Comparison of ENCODE assay signal across 8 cellular contexts in the genomic region with DNA sequence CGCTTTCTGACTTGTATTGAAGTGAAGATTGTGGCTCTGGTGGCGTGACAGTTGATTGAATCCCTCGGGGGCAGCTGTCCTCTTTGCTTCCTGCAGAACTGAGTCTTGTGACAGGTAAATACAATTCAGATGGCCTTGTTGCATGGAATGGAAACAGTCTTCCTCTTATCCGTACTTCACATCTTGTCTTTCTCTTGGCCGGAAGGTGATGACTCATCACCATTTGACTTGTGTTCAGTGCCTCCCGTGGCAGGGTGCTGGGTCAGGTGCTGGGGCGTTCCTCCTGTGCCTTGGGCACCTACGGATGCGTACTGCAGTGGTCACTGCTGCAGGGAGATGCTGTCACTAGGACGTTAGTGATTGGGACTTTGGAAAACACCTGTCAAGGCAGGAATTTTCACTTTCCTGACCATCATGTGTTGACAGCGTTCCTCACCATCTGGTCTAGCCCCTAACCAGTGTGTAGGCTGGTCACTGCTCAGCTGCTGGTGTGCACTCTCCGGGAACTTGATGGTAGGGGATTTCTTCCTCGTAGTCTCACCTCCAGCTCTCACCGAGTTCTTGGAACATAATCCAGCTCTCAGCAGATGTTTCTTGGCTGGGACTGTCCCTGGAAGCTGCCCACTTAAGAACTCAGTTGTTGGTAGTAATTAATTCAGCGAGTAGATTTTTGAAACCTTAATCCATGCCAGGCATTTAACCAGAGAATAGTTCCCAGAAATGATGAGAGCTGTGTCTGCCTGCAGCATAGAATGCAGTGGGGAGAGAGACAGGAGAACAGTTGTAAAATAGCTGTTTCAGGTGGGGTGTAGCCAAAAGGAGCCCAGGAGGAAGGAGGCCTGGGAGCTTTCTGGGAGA. TPM values are rescaled to one million over a fixed set of nuclear protein-coding genes. Genes with fewer than 3 reads are reported as not detected.
A peak's percentile ranks its signal among the peaks of the same experiment; 100 is the strongest.
DNase-seq lines count a peak whose midpoint lies in the region; ATAC-seq and TF ChIP-seq lines count a peak whose summit lies in the region.

No MANE protein-coding gene starts in this region.

- no peaks in the 10 kb centered on the region for H3K9me3 ChIP-seq in OCI-LY1 (ENCODE audit: low read length)

- no peak overlapping the region for H2AFZ ChIP-seq in OCI-LY1 (ENCODE audit: low read length)

- no peaks in the 10 kb centered on the region for H3K9me2 ChIP-seq in OCI-LY1 (ENCODE audit: low read depth, low read length)

- H3K4me3 Mint-ChIP-seq in activated T-helper 2 cell treated with anti-CD3 and anti-CD28 coated beads, Interferon-gamma antibody, Interleukin-2, Interleukin-4, amounts not matched to agents 10 μg/mL and 5 μg/mL and 100 μg/mL, durations not matched to agents 14 hours and 24 hours and 36 hours (ENCODE audit: low read depth) = peak overlapping the region; percentile 33

- no peak for TF ChIP-seq CTCF in OCI-LY1 (IDR thresholded peaks at IDR 0.05; ENCODE audit: low read length)

- peak overlapping the region; percentile 65 for H3K27ac Mint-ChIP-seq in activated T-helper 2 cell treated with anti-CD3 and anti-CD28 coated beads, Interferon-gamma antibody, Interleukin-2, Interleukin-4, amounts not matched to agents 10 μg/mL and 5 μg/mL and 100 μg/mL, durations not matched to agents 14 hours and 24 hours and 36 hours

- intact Hi-C loops in activated T-helper 2 cell treated with anti-CD3 and anti-CD28 coated beads, Interferon-gamma antibody, Interleukin-2, Interleukin-4, amounts not matched to agents 10 μg/mL and 5 μg/mL and 100 μg/mL, durations not matched to agents 14 hours and 24 hours and 36 hours (cut with micrococcal nuclease) = no loop called here
- intact Hi-C loops in left ventricle myocardium superior (cut with micrococcal nuclease) = no loop called here

- no peaks in the 10 kb centered on the region for H3K9me3 Mint-ChIP-seq in activated T-helper 2 cell treated with anti-CD3 and anti-CD28 coated beads, Interferon-gamma antibody, Interleukin-2, Interleukin-4, amounts not matched to agents 10 μg/mL and 5 μg/mL and 100 μg/mL, durations not matched to agents 14 hours and 24 hours and 36 hours

- peaks cover 35% of the 10 kb centered on the region for H3K4me1 Mint-ChIP-seq in activated T-helper 2 cell treated with anti-CD3 and anti-CD28 coated beads, Interferon-gamma antibody, Interleukin-2, Interleukin-4, amounts not matched to agents 10 μg/mL and 5 μg/mL and 100 μg/mL, durations not matched to agents 14 hours and 24 hours and 36 hours (ENCODE audit: low read depth)

- H3K79me2 ChIP-seq in OCI-LY1 (ENCODE audit: insufficient read depth, low read length) = no peaks in the 10 kb centered on the region

- H3K4me1 ChIP-seq in OCI-LY1 (ENCODE audit: insufficient read depth, low read length, severe bottlenecking) = peaks cover 54% of the 10 kb centered on the region

- DNase-seq in ELF-1 (ENCODE audit: low read depth, low spot score) (peak; percentile 75), left ventricle myocardium superior (no peak), NK-92 (lab: John Stamatoyannopoulos, UW; ENCODE audit: unreplicated experiment) (no peak), AG08395 (ENCODE audit: low spot score) (no peak)
- DNase-seq in activated T-helper 2 cell treated with anti-CD3 and anti-CD28 coated beads, Interferon-gamma antibody, Interleukin-2, Interleukin-4, amounts not matched to agents 10 μg/mL and 5 μg/mL and 100 μg/mL, durations not matched to agents 14 hours and 24 hours and 36 hours (ENCODE audit: low spot score) = peak; percentile 63
- peak; percentile 24 to 42 (median 27) for DNase-seq in stimulated activated CD4-positive, alpha-beta T cell treated with anti-CD3 and anti-CD28 coated beads, TNF-alpha, amount 100 ng/mL, for 1 hour (ENCODE audit: low read depth in 3 of 3, low spot score in 1 of 3)

- H4K20me1 ChIP-seq in OCI-LY1 (ENCODE audit: insufficient read depth, low read length) = no peaks in the 10 kb centered on the region

- peak overlapping the region; percentile 39; the same call in 1 of the 2 replicates for H3K9ac ChIP-seq in OCI-LY1 (ENCODE audit: low read length)

- peak overlapping the region; percentile 45 for H3K4me2 ChIP-seq in OCI-LY1 (ENCODE audit: low read length)

- peaks cover 14% of the 10 kb centered on the region for H3K36me3 Mint-ChIP-seq in activated T-helper 2 cell treated with anti-CD3 and anti-CD28 coated beads, Interferon-gamma antibody, Interleukin-2, Interleukin-4, amounts not matched to agents 10 μg/mL and 5 μg/mL and 100 μg/mL, durations not matched to agents 14 hours and 24 hours and 36 hours (ENCODE audit: low read depth)

- H3K36me3 ChIP-seq in OCI-LY1 (ENCODE audit: insufficient read depth, low read length) = no peaks in the 10 kb centered on the region

- H3K27me3 ChIP-seq in OCI-LY1 (ENCODE audit: insufficient read depth, low read length) = no peaks in the 10 kb centered on the region

- peak overlapping the region; percentile 27 for H3K4me3 ChIP-seq in OCI-LY1 (ENCODE audit: low read depth, low read length, poor library complexity, severe bottlenecking)

- no peaks in the 10 kb centered on the region for H3K27me3 Mint-ChIP-seq in activated T-helper 2 cell treated with anti-CD3 and anti-CD28 coated beads, Interferon-gamma antibody, Interleukin-2, Interleukin-4, amounts not matched to agents 10 μg/mL and 5 μg/mL and 100 μg/mL, durations not matched to agents 14 hours and 24 hours and 36 hours (ENCODE audit: low read depth)

- ATAC-seq in left ventricle myocardium superior (peak; percentile 13), HG03565 (IDR thresholded peaks at IDR 0.05; ENCODE audit: unreplicated experiment) (no peak)

- peak overlapping the region; percentile 84 for H3K27ac ChIP-seq in OCI-LY1 (ENCODE audit: low read depth, low read length, poor library complexity, severe bottlenecking)

- no peaks in the 10 kb centered on the region for H3F3A ChIP-seq in OCI-LY1 (ENCODE audit: insufficient read depth, low read length)

RNA-seq across cellular contexts. Expression of a gene that starts 7.2 kb away (rescaled TPM):
- 34.9 and 35.1 TPM in 2 replicates for total RNA-seq in activated T-helper 2 cell treated with anti-CD3 and anti-CD28 coated beads, Interferon-gamma antibody, Interleukin-2, Interleukin-4, amounts not matched to agents 10 μg/mL and 5 μg/mL and 100 μg/mL, durations not matched to agents 14 hours and 24 hours and 36 hours
- total RNA-seq in left ventricle myocardium superior = 40.4 TPM

Comparison
In these comparisons a context has a peak if more than half of its experiments do, and no peak if none do; other contexts are left out.
1. DNase-seq: peak in ELF-1 (single experiment), activated T-helper 2 cell treated with anti-CD3 and anti-CD28 coated beads, Interferon-gamma antibody, Interleukin-2, Interleukin-4, amounts not matched to agents 10 μg/mL and 5 μg/mL and 100 μg/mL, durations not matched to agents 14 hours and 24 hours and 36 hours (single experiment) and stimulated activated CD4-positive, alpha-beta T cell treated with anti-CD3 and anti-CD28 coated beads, TNF-alpha, amount 100 ng/mL, for 1 hour (3 of 3); none in left ventricle myocardium superior (single experiment), NK-92 (single experiment) and AG08395 (single experiment).